Comparison of ENCODE assay signal across 15 cellular contexts in the genomic region with DNA sequence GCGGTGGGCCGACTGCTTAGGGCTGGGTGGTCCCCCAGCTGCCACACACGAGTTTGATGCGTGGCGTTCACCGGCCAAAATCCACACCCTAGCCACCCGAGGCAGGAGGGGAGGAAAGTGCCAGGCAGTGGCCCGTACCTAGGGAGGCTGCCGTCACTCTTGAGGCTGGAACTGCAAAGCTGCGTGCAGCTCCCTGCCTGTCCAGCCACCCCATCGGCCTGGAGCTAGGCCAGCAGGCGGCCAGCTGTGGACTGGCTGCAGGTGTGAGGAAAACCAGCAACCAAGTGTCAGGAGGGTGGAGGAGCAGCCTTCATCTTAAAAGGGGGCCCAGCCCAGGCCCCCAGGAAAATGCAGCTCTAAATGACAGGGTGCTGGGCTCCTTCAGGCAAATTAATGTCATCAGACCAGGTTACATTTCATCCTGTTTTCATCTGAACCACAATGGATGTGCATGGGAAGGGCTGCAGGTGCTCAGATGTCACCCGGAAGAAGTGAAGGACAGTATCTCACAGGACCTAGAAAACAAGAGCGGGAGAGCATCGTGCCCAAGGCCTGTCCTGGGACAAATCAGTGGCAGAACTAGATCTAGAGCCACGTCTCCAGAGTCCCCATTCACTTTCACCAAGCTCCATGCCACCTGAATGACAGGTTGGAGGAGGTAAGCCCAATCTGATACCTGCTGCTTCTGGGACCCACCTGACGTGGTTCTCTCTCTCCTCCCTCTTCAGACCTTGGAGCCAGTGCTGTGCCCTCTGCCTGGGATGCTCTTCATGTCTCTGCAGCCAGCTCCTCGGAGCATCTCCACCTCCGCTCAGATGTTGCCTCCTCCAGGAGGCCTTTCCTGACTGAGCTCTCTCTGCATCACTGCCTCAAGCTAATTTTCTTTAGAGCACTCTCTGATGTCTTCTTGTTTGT.
DNase-seq lines count a peak whose midpoint lies in the region; ATAC-seq and TF ChIP-seq lines count a peak whose summit lies in the region.
"Had no signal": no experiment of that assay in that cellular context is flagged by ENCODE, and none has a peak within 500 bp of the region (broad histone marks: within the 10 kb centered on the region; RNA-seq: fewer than 3 reads in every experiment).

No MANE protein-coding gene starts in this region.

- H3K4me3 ChIP-seq in breast epithelium (no peak overlapping the region), mammary epithelial cell (replicated peaks in 1 of 3; ENCODE audit: insufficient read depth in 1 of 3, low read depth in 2 of 3, low read length in 3 of 3) (no peak overlapping the region), tibial artery (no peak overlapping the region), H7 (ENCODE audit: insufficient read depth, low read depth, low read length) (no peak overlapping the region)
- H3K4me3 ChIP-seq: skin epidermis had no signal

- H3K4me3 Mint-ChIP-seq in chondrocyte (ENCODE audit: unreplicated experiment) (no peak overlapping the region), nephron (no peak overlapping the region)
- H3K4me3 Mint-ChIP-seq: activated T-cell treated with anti-CD3 and anti-CD28 coated beads, Interleukin-2, amount 50 U/mL, for 4 hours; CD14-positive monocyte; memory B cell had no signal

- no peaks in the 10 kb centered on the region for H3K27me3 ChIP-seq in breast epithelium
- H3K27me3 ChIP-seq in mammary epithelial cell (ENCODE audit: insufficient read depth, low read length), result no peaks in the 10 kb centered on the region
- no peaks in the 10 kb centered on the region for H3K27me3 ChIP-seq in tibial artery
- no peaks in the 10 kb centered on the region for H3K27me3 ChIP-seq in H7 (ENCODE audit: control insufficient read depth, insufficient read depth, low read length)

- H3K36me3 ChIP-seq in breast epithelium (no peaks in the 10 kb centered on the region), mammary epithelial cell (ENCODE audit: insufficient read depth, low read length) (no peaks in the 10 kb centered on the region), tibial artery (no peaks in the 10 kb centered on the region), H7 (replicated peaks; ENCODE audit: control insufficient read depth, insufficient read depth, low read length) (no peaks in the 10 kb centered on the region)

- TF ChIP-seq POLR2A in breast epithelium (IDR thresholded peaks at IDR 0.05), result no peak

- H3K9ac ChIP-seq in mammary epithelial cell (ENCODE audit: insufficient read depth, low read length), result no peak overlapping the region

- no peaks in the 10 kb centered on the region for H3K36me3 Mint-ChIP-seq in chondrocyte (ENCODE audit: low read depth)
- H3K36me3 Mint-ChIP-seq in nephron (ENCODE audit: low read depth), result no peaks in the 10 kb centered on the region
- H3K36me3 Mint-ChIP-seq: memory B cell had no signal

- in situ Hi-C loops in mammary epithelial cell (cut with MboI; ENCODE audit: low sequenced_read_pairs in 2 of 2), result no loop called here

- no peak overlapping the region for H3K4me2 ChIP-seq in mammary epithelial cell (ENCODE audit: insufficient read depth, low read depth, low read length)

- H3K9me3 ChIP-seq in breast epithelium (no peaks in the 10 kb centered on the region), mammary epithelial cell (replicated peaks; ENCODE audit: insufficient read depth, low read length) (no peaks in the 10 kb centered on the region), tibial artery (no peaks in the 10 kb centered on the region)

- H3K4me1 Mint-ChIP-seq in chondrocyte (ENCODE audit: low read depth) (peaks cover 69% of the 10 kb centered on the region), nephron (peaks cover 84% of the 10 kb centered on the region)

- CTCF ChIA-PET in mammary epithelial cell (lab: Charles Lee; ENCODE audit: low non-redundant PET), result no interaction called here

- H2AFZ ChIP-seq in mammary epithelial cell (ENCODE audit: low read depth, low read length), result no peak overlapping the region

- BruUV-seq in mammary epithelial cell (replicated peaks; lab: Mats Ljungman, UMichigan), result no TSS peak

- no peaks in the 10 kb centered on the region for H3K79me2 ChIP-seq in mammary epithelial cell (ENCODE audit: insufficient read depth, low read length)

- H3K27ac Mint-ChIP-seq in chondrocyte (ENCODE audit: unreplicated experiment) (peak overlapping the region; percentile 17), nephron (peak overlapping the region; percentile 46 to 85 (median 74))
- H3K27ac Mint-ChIP-seq: CD14-positive monocyte, memory B cell had no signal

- no peak for ATAC-seq in GM21528 (IDR thresholded peaks at IDR 0.05; ENCODE audit: low FRiP score, unreplicated experiment)

- intact Hi-C loops in breast epithelium (cut with DNase I; ENCODE audit: low total_unique reads) (no loop called here), mammary epithelial cell (cut with micrococcal nuclease) (no loop called here), tibial artery (cut with DNase I; ENCODE audit: low total_unique reads) (loop anchor here (5.0 kb wide), 2 partner anchors 136 to 271 kb away; partner anchors contain the start of gene HES1)

- peak overlapping the region; percentile 54 to 97 for H3K27ac ChIP-seq in breast epithelium
- no peak overlapping the region for H3K27ac ChIP-seq in mammary epithelial cell (ENCODE audit: insufficient read depth, low read depth, low read length)
- peak overlapping the region in 1 of 2 donors; percentile 56 for H3K27ac ChIP-seq in tibial artery

- H3K27me3 Mint-ChIP-seq in chondrocyte (ENCODE audit: low read depth), result peaks cover 5% of the 10 kb centered on the region
- peaks cover 35% of the 10 kb centered on the region for H3K27me3 Mint-ChIP-seq in nephron (ENCODE audit: low read depth)

- dilution Hi-C loops in mammary epithelial cell (cut with HindIII; ENCODE audit: low sequenced_read_pairs), result no loop called here

- H3K9me3 Mint-ChIP-seq in chondrocyte (ENCODE audit: low read depth) (no peaks in the 10 kb centered on the region), nephron (no peaks in the 10 kb centered on the region)
- H3K9me3 Mint-ChIP-seq: activated T-cell treated with anti-CD3 and anti-CD28 coated beads, Interleukin-2, amount 50 U/mL, for 4 hours; memory B cell had no signal

- WGBS in mammary epithelial cell (ENCODE audit: low coverage, missing lambda C conversion rate), result 93% methylated on average over 17 of the region's 19 CpGs

- TF ChIP-seq CTCF in breast epithelium (IDR thresholded peaks at IDR 0.05) (no peak), mammary epithelial cell (conservative IDR thresholded peaks at IDR 0.05 in 1 of 2, IDR thresholded peaks at IDR 0.05 in 1 of 2; ENCODE audit: extremely low read depth in 1 of 2, insufficient read depth in 1 of 2, low read depth in 1 of 2, low read length in 2 of 2) (no peak), chondrocyte (IDR thresholded peaks at IDR 0.05) (no peak), nephron (IDR thresholded peaks at IDR 0.05; ENCODE audit: unreplicated experiment in 3 of 3) (no peak), tibial artery (IDR thresholded peaks at IDR 0.05) (no peak)

- H3K4me1 ChIP-seq in breast epithelium, result peaks cover 32 to 36% of the 10 kb centered on the region in 2 donors
- H3K4me1 ChIP-seq in mammary epithelial cell (ENCODE audit: insufficient read depth, low read length), result peaks cover 21% of the 10 kb centered on the region
- H3K4me1 ChIP-seq in tibial artery, result peaks cover 3 to 81% (median 69%) of the 10 kb centered on the region in 4 donors

- DNase-seq in breast epithelium (ENCODE audit: low spot score in 2 of 2), result peak in 1 of 2 donors; percentile 16
- no peak for DNase-seq in mammary epithelial cell
- DNase-seq in chondrocyte (ENCODE audit: low spot score), result peak; percentile 71
- DNase-seq in tibial artery, result peak; percentile 15 to 62
- DNase-seq in H7, result no peak
- no peak for DNase-seq in medulla oblongata (ENCODE audit: extremely low spot score)
- DNase-seq: activated CD4-positive, alpha-beta T cell treated with anti-CD3 and anti-CD28 coated beads, Interleukin-2, amount 50 U/mL, for 4 hours; activated T-cell treated with anti-CD3 and anti-CD28 coated beads, Interleukin-2, amount 50 U/mL, for 4 hours; NCI-H2029 treated with DMSO at 0.1 percent for 48 hours; PC-3 had no signal

- no peaks in the 10 kb centered on the region for H4K20me1 ChIP-seq in mammary epithelial cell (ENCODE audit: insufficient read depth, low read length)

Comparison
In these comparisons a context has a peak if more than half of its experiments do, and no peak if none do; other contexts are left out.
1. DNase-seq: peak in chondrocyte (single experiment) and tibial artery (2 of 2); none in mammary epithelial cell (single experiment), H7 (single experiment) and medulla oblongata (single experiment).